10 cellular contexts compared by ENCODE assay signal in genomic region chr3:129312671-129313414, GRCh38. TPM values are rescaled to one million over a fixed set of nuclear protein-coding genes. Genes with fewer than 3 reads are reported as not detected.
DNase-seq lines count a peak whose midpoint lies in the region; ATAC-seq and TF ChIP-seq lines count a peak whose summit lies in the region.
"Had no signal": no experiment of that assay in that cellular context is flagged by ENCODE, and none has a peak within 500 bp of the region (broad histone marks: within the 10 kb centered on the region; RNA-seq: fewer than 3 reads in every experiment).

No MANE protein-coding gene starts in this region.

- H3K79me2 ChIP-seq in Loucy (ENCODE audit: insufficient read depth, low read length) = peaks cover 42% of the 10 kb centered on the region
- H3K79me2 ChIP-seq in neural progenitor cell (ENCODE audit: low read depth) = peaks cover 41% of the 10 kb centered on the region

- no peaks in the 10 kb centered on the region for H3K27me3 ChIP-seq in CD8-positive, alpha-beta memory T cell (ENCODE audit: insufficient read depth, low read length, poor library complexity, severe bottlenecking)
- H3K27me3 ChIP-seq in Loucy (ENCODE audit: insufficient read depth, low read length, poor library complexity, severe bottlenecking) = peaks cover 7% of the 10 kb centered on the region
- H3K27me3 ChIP-seq in neural progenitor cell = no peaks in the 10 kb centered on the region
- H3K27me3 ChIP-seq: heart right ventricle had no signal

- H3K4me1 ChIP-seq in CD8-positive, alpha-beta memory T cell (ENCODE audit: insufficient read depth, low read length) = peaks cover 23% of the 10 kb centered on the region
- H3K4me1 ChIP-seq in Loucy (ENCODE audit: insufficient read depth, low read length, poor library complexity, severe bottlenecking) = peaks cover 39% of the 10 kb centered on the region
- H3K4me1 ChIP-seq in neural progenitor cell = peaks cover 10% of the 10 kb centered on the region

- peaks cover 21 to 39% (median 35%) of the 10 kb centered on the region in 3 donors for H3K4me1 Mint-ChIP-seq in CD8-positive, alpha-beta memory T cell
- H3K4me1 Mint-ChIP-seq in brain (peaks cover 27% of the 10 kb centered on the region), neural progenitor cell (peaks cover 24% of the 10 kb centered on the region)

- H4K20me1 ChIP-seq in Loucy (ENCODE audit: insufficient read depth, low read length, poor library complexity, severe bottlenecking) = peaks cover 27% of the 10 kb centered on the region
- H4K20me1 ChIP-seq in neural progenitor cell (ENCODE audit: low read depth) = peaks cover 30% of the 10 kb centered on the region

- H3K4me2 ChIP-seq in Loucy (ENCODE audit: low read depth, low read length, poor library complexity, severe bottlenecking) (peak overlapping the region; percentile 93), neural progenitor cell (peak overlapping the region; percentile 80)

- H3K36me3 Mint-ChIP-seq in CD8-positive, alpha-beta memory T cell = peaks cover 0 to 4% (median 0%) of the 10 kb centered on the region in 3 donors
- H3K36me3 Mint-ChIP-seq in brain = peaks cover 3% of the 10 kb centered on the region
- peaks cover 5% of the 10 kb centered on the region for H3K36me3 Mint-ChIP-seq in neural progenitor cell

- no peaks in the 10 kb centered on the region for H3K9me2 ChIP-seq in Loucy (replicated peaks; ENCODE audit: low read depth, low read length)

- H3K27me3 Mint-ChIP-seq in CD8-positive, alpha-beta memory T cell = peaks cover 0 to 3% of the 10 kb centered on the region in 2 donors
- H3K27me3 Mint-ChIP-seq in brain = no peaks in the 10 kb centered on the region
- H3K27me3 Mint-ChIP-seq in neural progenitor cell (ENCODE audit: insufficient read depth, low read depth) = peaks cover 8% of the 10 kb centered on the region

- no peak for ATAC-seq in HG03442 (IDR thresholded peaks at IDR 0.05; ENCODE audit: unreplicated experiment)
- ATAC-seq in GM18858 (IDR thresholded peaks at IDR 0.05; ENCODE audit: unreplicated experiment) = no peak
- ATAC-seq in HG03039 (IDR thresholded peaks at IDR 0.05; ENCODE audit: unreplicated experiment) = no peak
- ATAC-seq: heart right ventricle had no signal

- H3K9me3 ChIP-seq in CD8-positive, alpha-beta memory T cell (ENCODE audit: low read length) = no peaks in the 10 kb centered on the region
- H3K9me3 ChIP-seq in Loucy (ENCODE audit: insufficient read depth, low read depth, low read length) = no peaks in the 10 kb centered on the region
- no peaks in the 10 kb centered on the region for H3K9me3 ChIP-seq in neural progenitor cell (ENCODE audit: low read depth)
- H3K9me3 ChIP-seq: heart right ventricle had no signal

- no peak for DNase-seq in CD8-positive, alpha-beta memory T cell
- DNase-seq in neural progenitor cell (ENCODE audit: low spot score) (no peak), Ammon's horn (ENCODE audit: low spot score) (no peak)
- DNase-seq: heart right ventricle, NCI-H2227 treated with DMSO at 0.1 percent for 48 hours had no signal

- peak overlapping the region; percentile 99 for H3K9ac ChIP-seq in Loucy (ENCODE audit: low read depth, low read length, poor library complexity, severe bottlenecking)
- H3K9ac ChIP-seq in neural progenitor cell = no peak overlapping the region

- CTCF ChIA-PET in CD8-positive, alpha-beta memory T cell (lab: Charles Lee) = interaction anchor here (1.0 to 2.9 kb wide), 4 partner anchors 67 to 343 kb away, joined by 3 to 9 read pairs (median 3); no protein-coding TSS in a partner anchor

- peak overlapping the region in 6 of 7 donors; percentile 70 to 98 (median 92) for H3K4me3 Mint-ChIP-seq in CD8-positive, alpha-beta memory T cell
- peak overlapping the region; percentile 87 to 97 (median 95) for H3K4me3 Mint-ChIP-seq in brain
- peak overlapping the region; percentile 94 for H3K4me3 Mint-ChIP-seq in neural progenitor cell

- no peak overlapping the region for H3K27ac ChIP-seq in CD8-positive, alpha-beta memory T cell (ENCODE audit: low read depth, low read length)
- no peak overlapping the region for H3K27ac ChIP-seq in neural progenitor cell

- H2AFZ ChIP-seq in Loucy (ENCODE audit: low read length) (no peak overlapping the region), neural progenitor cell (replicated peaks) (no peak overlapping the region)

- POLR2A ChIA-PET in CD8-positive, alpha-beta memory T cell (lab: Charles Lee) = interaction anchor here (1.6 to 5.5 kb wide), 2 partner anchors 34 to 151 kb away, joined by 3 to 55 read pairs; partner anchors contain the start of gene HMCES

- H3F3A ChIP-seq in Loucy (ENCODE audit: low read depth) (0 out of 2 replicates have a peak, but pooled peaks cover 5% of the 10 kb centered on the region), neural progenitor cell (ENCODE audit: low read depth) (peaks cover 38% of the 10 kb centered on the region)

- peak overlapping the region; percentile 12 to 92 (median 78) for H3K27ac Mint-ChIP-seq in CD8-positive, alpha-beta memory T cell
- H3K27ac Mint-ChIP-seq in brain (peak overlapping the region in 3 of 5 experiments; percentile 18 to 48 (median 38)), neural progenitor cell (peak overlapping the region; percentile 40)

- H3K36me3 ChIP-seq in CD8-positive, alpha-beta memory T cell (ENCODE audit: insufficient read depth, low read length) = no peaks in the 10 kb centered on the region
- no peaks in the 10 kb centered on the region for H3K36me3 ChIP-seq in Loucy (ENCODE audit: insufficient read depth, low read length)
- no peaks in the 10 kb centered on the region for H3K36me3 ChIP-seq in neural progenitor cell
- H3K36me3 ChIP-seq: heart right ventricle had no signal

- no peaks in the 10 kb centered on the region for H3K9me3 Mint-ChIP-seq in CD8-positive, alpha-beta memory T cell
- H3K9me3 Mint-ChIP-seq in brain = peaks cover 0 to 4% (median 0%) of the 10 kb centered on the region in 5 experiments
- no peaks in the 10 kb centered on the region for H3K9me3 Mint-ChIP-seq in neural progenitor cell

- H3K4me3 ChIP-seq in CD8-positive, alpha-beta memory T cell (ENCODE audit: low read length) = no peak overlapping the region
- H3K4me3 ChIP-seq in Loucy (ENCODE audit: low read length, poor library complexity, severe bottlenecking) = peak overlapping the region; percentile 93
- no peak overlapping the region for H3K4me3 ChIP-seq in neural progenitor cell

- TF ChIP-seq CTCF in Loucy (conservative IDR thresholded peaks at IDR 0.05; ENCODE audit: low read length) (no peak), brain (conservative IDR thresholded peaks at IDR 0.05) (no peak), neural progenitor cell (IDR thresholded peaks at IDR 0.05) (no peak)

RNA-seq across cellular contexts. Expression of gene HMCES, which starts 34.2 kb away (rescaled TPM):
- total RNA-seq in CD8-positive, alpha-beta memory T cell = 10 to 100 TPM; 64.3 to 64.6 TPM
- 97.9 TPM for polyA plus RNA-seq in CD8-positive, alpha-beta memory T cell
- 84.2 TPM for polyA plus RNA-seq in brain (ENCODE audit: insufficient read depth, low read depth, low replicate concordance)
- total RNA-seq in neural progenitor cell (ENCODE audit: low replicate concordance) = 25.1 and 28.6 TPM in 2 replicates
